Comparison of ENCODE assay signal across 8 cellular contexts in genomic region chr5:90264930-90265857, GRCh38.
DNase-seq lines count a peak whose midpoint lies in the region; ATAC-seq and TF ChIP-seq lines count a peak whose summit lies in the region.

No MANE protein-coding gene starts in this region.

- H3K27me3 ChIP-seq in SJCRH30 (no peaks in the 10 kb centered on the region), right atrium auricular region (no peaks in the 10 kb centered on the region)

- H3K4me1 ChIP-seq in SJCRH30 (no peaks in the 10 kb centered on the region), right atrium auricular region (peaks cover 0 to 5% of the 10 kb centered on the region in 2 donors)

- no peaks in the 10 kb centered on the region for H3K9me3 ChIP-seq in SJCRH30 (replicated peaks)
- H3K9me3 ChIP-seq in right atrium auricular region: no peaks in the 10 kb centered on the region

- ATAC-seq in GM21528 (IDR thresholded peaks at IDR 0.05; ENCODE audit: low FRiP score, unreplicated experiment) (peak; percentile 86), HG03565 (IDR thresholded peaks at IDR 0.05; ENCODE audit: unreplicated experiment) (no peak)

- TF ChIP-seq CTCF in right atrium auricular region (IDR thresholded peaks at IDR 0.05) (peak; percentile 92 to 94), retinal pigment epithelial cell (conservative IDR thresholded peaks at IDR 0.05; ENCODE audit: low read depth, low read length) (peak; percentile 96)

- H3K27ac ChIP-seq in SJCRH30 (no peak overlapping the region), right atrium auricular region (no peak overlapping the region)

- H3K36me3 ChIP-seq in SJCRH30: no peaks in the 10 kb centered on the region
- H3K36me3 ChIP-seq in right atrium auricular region: no peaks in the 10 kb centered on the region

- H3K4me3 ChIP-seq in SJCRH30: no peak overlapping the region
- H3K4me3 ChIP-seq in right atrium auricular region: no peak overlapping the region
- no peak overlapping the region for H3K4me3 ChIP-seq in retinal pigment epithelial cell (ENCODE audit: low read length)

- peak; percentile 34 for DNase-seq in DMS 273 treated with DMSO at 0.1 percent for 48 hours (lab: John Stamatoyannopoulos, UW)
- peak; percentile 53 for DNase-seq in M059J (ENCODE audit: low read depth)
- peak; percentile 67 to 81 for DNase-seq in SJCRH30
- DNase-seq in amniotic stem cell (lab: John Stamatoyannopoulos, UW): peak; percentile 43
- peak; percentile 67 for DNase-seq in right atrium auricular region (ENCODE audit: low spot score)
- DNase-seq in retinal pigment epithelial cell (ENCODE audit: low read depth): peak; percentile 7

Comparison
In these comparisons a context has a peak if more than half of its experiments do, and no peak if none do; other contexts are left out.
1. DNase-seq: peak in every context shown above with its lines; median percentile 74 in SJCRH30; 67 in right atrium auricular region; 53 in M059J; 43 in amniotic stem cell; 34 in DMS 273 treated with DMSO at 0.1 percent for 48 hours; 7 in retinal pigment epithelial cell.